ENCODE assay signal across 16 cellular contexts in the genomic region with DNA sequence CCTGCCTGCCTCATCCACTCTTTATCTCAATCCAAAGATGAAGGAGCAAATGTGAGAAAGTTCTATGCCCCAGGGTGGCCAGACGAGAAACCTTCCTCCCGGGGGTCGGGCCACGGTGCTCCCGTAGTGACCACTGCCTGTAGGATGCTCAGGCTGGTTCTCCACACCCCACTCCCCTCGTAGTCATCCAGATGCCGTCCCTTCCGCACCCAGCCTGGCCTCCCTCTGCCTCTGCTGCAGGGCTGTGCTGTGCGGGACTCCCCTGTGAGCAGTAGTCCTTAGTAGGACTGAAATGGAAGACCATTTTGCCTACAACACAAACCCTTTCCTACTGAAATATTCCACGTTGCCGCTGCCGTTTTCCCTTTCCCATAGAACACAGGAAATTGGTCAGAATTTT. TPM values are rescaled to one million over a fixed set of nuclear protein-coding genes. Genes with fewer than 3 reads are reported as not detected.
DNase-seq lines count a peak whose midpoint lies in the region; ATAC-seq lines count a peak whose summit lies in the region.
"Had no signal": no experiment of that assay in that cellular context is flagged by ENCODE, and none has a peak within 500 bp of the region (broad histone marks: within the 10 kb centered on the region; RNA-seq: fewer than 3 reads in every experiment).

No MANE protein-coding gene starts in this region.

- H3K27ac ChIP-seq in angular gyrus (ENCODE audit: low read depth, low read length) (peak overlapping the region; percentile 76), layer of hippocampus (ENCODE audit: low read depth, low read length) (peak overlapping the region; percentile 77)
- H3K27ac ChIP-seq: HL-60 had no signal

- intact Hi-C loops in posterior vena cava (cut with DNase I) = no loop called here

- no peaks in the 10 kb centered on the region for H3K27me3 ChIP-seq in layer of hippocampus (ENCODE audit: control insufficient read depth, insufficient read depth, low read length)

- peak; percentile 75 for DNase-seq in posterior vena cava (ENCODE audit: low spot score)
- no peak for DNase-seq in hepatic stellate cell (ENCODE audit: low spot score)
- DNase-seq in cerebellum (ENCODE audit: low spot score) = no peak
- DNase-seq: Calu3; CD4-positive, alpha-beta T cell; DMS 273 treated with DMSO at 0.1 percent for 48 hours; H9 had no signal

- ATAC-seq in HG02571 (IDR thresholded peaks at IDR 0.05; ENCODE audit: unreplicated experiment) (no peak), GM18517 (IDR thresholded peaks at IDR 0.05; ENCODE audit: unreplicated experiment) (no peak)
- ATAC-seq: GM23338 had no signal

RNA-seq across cellular contexts. Expression of a gene that starts 2.0 kb away (rescaled TPM):
- total RNA-seq in posterior vena cava = under 1 TPM; 0.14 to 0.56 TPM
- total RNA-seq in cerebellum = 3.7 TPM
- total RNA-seq: B cell; Calu3; CD4-positive, alpha-beta T cell; Daoy; G401; GM23338; H9 had no signal

RNA-seq across cellular contexts. Expression of a gene that starts 29.6 kb away (rescaled TPM):
- total RNA-seq in posterior vena cava (10 to 100 TPM in 1 of 2 donors, 1 to 10 TPM in 1; 9.5 to 10.0 TPM), cerebellum (18.0 TPM)
